Comparison of ENCODE assay signal across 23 cellular contexts in the genomic region with DNA sequence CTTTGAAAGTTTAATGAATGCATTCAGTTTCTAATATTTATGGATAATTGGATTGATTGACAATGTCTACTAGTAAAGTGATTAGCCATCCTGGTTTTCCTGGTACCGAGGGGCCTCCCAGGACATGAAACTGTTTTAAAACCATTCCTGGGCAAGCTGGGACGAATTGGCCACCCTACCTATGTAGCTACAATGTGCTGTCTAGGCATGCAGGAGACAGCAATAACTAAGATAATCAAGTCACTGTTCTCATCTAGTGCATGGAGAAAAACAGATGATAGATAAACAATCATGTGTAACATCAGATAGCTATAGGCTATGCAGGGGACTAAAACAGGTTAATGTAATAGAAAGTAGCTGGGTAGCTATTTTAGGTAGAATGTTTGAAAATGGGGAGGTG.
A peak's percentile ranks its signal among the peaks of the same experiment; 100 is the strongest.
DNase-seq lines count a peak whose midpoint lies in the region; ATAC-seq, FAIRE-seq and TF ChIP-seq lines count a peak whose summit lies in the region.
"Had no signal": no experiment of that assay in that cellular context is flagged by ENCODE, and none has a peak within 500 bp of the region (broad histone marks: within the 10 kb centered on the region; RNA-seq: fewer than 3 reads in every experiment).

No MANE protein-coding gene starts in this region.

- H3K27me3 ChIP-seq in mammary epithelial cell (ENCODE audit: insufficient read depth, low read length) (no peaks in the 10 kb centered on the region), bronchial epithelial cell (ENCODE audit: control insufficient read depth, insufficient read depth, low read length) (no peaks in the 10 kb centered on the region), foreskin keratinocyte (no peaks in the 10 kb centered on the region), brain microvascular endothelial cell (replicated peaks) (no peaks in the 10 kb centered on the region), lower lobe of right lung (ENCODE audit: low read depth) (peaks cover 18% of the 10 kb centered on the region)
- H3K27me3 ChIP-seq: BE2C; BLaER1 treated with 17β-estradiol and CSF1 and Interleukin-3, amounts not matched to agents 10 nM and 100 nM had no signal

- BruUV-seq in mammary epithelial cell (replicated peaks; lab: Mats Ljungman, UMichigan) (no TSS peak), MCF 10A (replicated peaks; lab: Mats Ljungman, UMichigan) (no TSS peak)

- peak; percentile 57 for ATAC-seq in foreskin keratinocyte
- no peak for ATAC-seq in lower lobe of right lung

- dilution Hi-C loops in mammary epithelial cell (cut with HindIII; ENCODE audit: low sequenced_read_pairs) = no loop called here

- H3K27ac ChIP-seq in mammary epithelial cell (ENCODE audit: insufficient read depth, low read depth, low read length) (peak overlapping the region; percentile 12), foreskin keratinocyte (peak overlapping the region; percentile 68), brain microvascular endothelial cell (no peak overlapping the region), lower lobe of right lung (no peak overlapping the region)
- H3K27ac ChIP-seq: 22Rv1; BLaER1 treated with 17β-estradiol and CSF1 and Interleukin-3, amounts not matched to agents 10 nM and 100 nM; GM23248 had no signal

- H3K4me3 Mint-ChIP-seq in MCF 10A (ENCODE audit: unreplicated experiment) = no peak overlapping the region
- H3K4me3 Mint-ChIP-seq: CD14-positive monocyte; CD4-positive, alpha-beta T cell; CD8-positive, alpha-beta memory T cell had no signal

- H3K4me3 ChIP-seq in mammary epithelial cell (replicated peaks in 1 of 3; ENCODE audit: insufficient read depth in 1 of 3, low read depth in 2 of 3, low read length in 3 of 3) = no peak overlapping the region
- no peak overlapping the region for H3K4me3 ChIP-seq in bronchial epithelial cell (ENCODE audit: low read depth, low read length)
- H3K4me3 ChIP-seq in brain microvascular endothelial cell (ENCODE audit: low read depth, low read length) = no peak overlapping the region
- H3K4me3 ChIP-seq in lower lobe of right lung = no peak overlapping the region
- H3K4me3 ChIP-seq: BLaER1 treated with 17β-estradiol and CSF1 and Interleukin-3, amounts not matched to agents 10 nM and 100 nM; GM23248 had no signal

- in situ Hi-C loops in mammary epithelial cell (cut with MboI; ENCODE audit: low sequenced_read_pairs in 2 of 2) (loop anchor here in 1 of 2 donors (10.0 kb wide), 1 partner anchor 122 kb away; no protein-coding TSS in a partner anchor), brain microvascular endothelial cell (cut with HindIII; ENCODE audit: low pct_ligation_motif_present, low sequenced_read_pairs) (no loop called here)

- H3K27me3 Mint-ChIP-seq in MCF 10A (ENCODE audit: insufficient read depth, unreplicated experiment) = peaks cover 8% of the 10 kb centered on the region

- DNase-seq in mammary epithelial cell = peak; percentile 67
- no peak for DNase-seq in MCF 10A (ENCODE audit: unreplicated experiment)
- peak; percentile 78 for DNase-seq in bronchial epithelial cell (ENCODE audit: low read depth)
- DNase-seq in foreskin keratinocyte = peak; percentile 73 to 84
- DNase-seq in brain microvascular endothelial cell = no peak
- DNase-seq in OCI-M1 (lab: John Stamatoyannopoulos, UW) = no peak
- DNase-seq in D341Med (ENCODE audit: low spot score) = no peak
- DNase-seq in lower lobe of right lung = no peak
- DNase-seq: BE2C; CD4-positive, alpha-beta T cell; CD8-positive, alpha-beta memory T cell; DMS53; DMS79 treated with DMSO at 0.1 percent for 48 hours; GF-D8; GM23248; H7; HCEC 1CT had no signal

- H4K20me1 ChIP-seq in mammary epithelial cell (ENCODE audit: insufficient read depth, low read length) = no peaks in the 10 kb centered on the region
- H4K20me1 ChIP-seq: BLaER1 treated with 17β-estradiol and CSF1 and Interleukin-3, amounts not matched to agents 10 nM and 100 nM had no signal

- no peak overlapping the region for H3K9ac ChIP-seq in mammary epithelial cell (ENCODE audit: insufficient read depth, low read length)
- H3K9ac ChIP-seq: BLaER1 treated with 17β-estradiol and CSF1 and Interleukin-3, amounts not matched to agents 10 nM and 100 nM; GM23248 had no signal

- H3K9me3 ChIP-seq in mammary epithelial cell (replicated peaks; ENCODE audit: insufficient read depth, low read length) = no peaks in the 10 kb centered on the region
- H3K9me3 ChIP-seq in lower lobe of right lung = no peaks in the 10 kb centered on the region
- H3K9me3 ChIP-seq: BE2C had no signal

- H3K4me1 Mint-ChIP-seq in MCF 10A (ENCODE audit: insufficient read depth, unreplicated experiment) = no peaks in the 10 kb centered on the region

- H3K27ac Mint-ChIP-seq in MCF 10A (ENCODE audit: low read depth, unreplicated experiment) = no peak overlapping the region
- H3K27ac Mint-ChIP-seq: CD14-positive monocyte; CD4-positive, alpha-beta T cell; CD8-positive, alpha-beta memory T cell had no signal

- H3K36me3 ChIP-seq in mammary epithelial cell (ENCODE audit: insufficient read depth, low read length) = no peaks in the 10 kb centered on the region
- no peaks in the 10 kb centered on the region for H3K36me3 ChIP-seq in bronchial epithelial cell (ENCODE audit: control insufficient read depth, insufficient read depth, low read length)
- no peaks in the 10 kb centered on the region for H3K36me3 ChIP-seq in brain microvascular endothelial cell (replicated peaks)
- no peaks in the 10 kb centered on the region for H3K36me3 ChIP-seq in lower lobe of right lung
- H3K36me3 ChIP-seq: BE2C; BLaER1 treated with 17β-estradiol and CSF1 and Interleukin-3, amounts not matched to agents 10 nM and 100 nM had no signal

- FAIRE-seq in bronchial epithelial cell (lab: Jason Lieb, UNC) = no peak
- FAIRE-seq: A204.1, GM19239, H1 had no signal

- no peaks in the 10 kb centered on the region for H3K79me2 ChIP-seq in mammary epithelial cell (ENCODE audit: insufficient read depth, low read length)

- CTCF ChIA-PET in mammary epithelial cell (lab: Charles Lee; ENCODE audit: low non-redundant PET) (no interaction called here), MCF 10A (lab: Yijun Ruan, JAX) (interaction anchor here (0.7 to 2.0 kb wide), 6 partner anchors 9 to 129 kb away, joined by 3 to 8 read pairs (median 3); no protein-coding TSS in a partner anchor)

- TF ChIP-seq CTCF in mammary epithelial cell (conservative IDR thresholded peaks at IDR 0.05 in 1 of 2, IDR thresholded peaks at IDR 0.05 in 1 of 2; ENCODE audit: extremely low read depth in 1 of 2, insufficient read depth in 1 of 2, low read depth in 1 of 2, low read length in 2 of 2) (no peak), MCF 10A (IDR thresholded peaks at IDR 0.05; ENCODE audit: unreplicated experiment) (no peak), bronchial epithelial cell (IDR thresholded peaks at IDR 0.05; ENCODE audit: insufficient read depth, low read length, severe bottlenecking) (no peak), foreskin keratinocyte (conservative IDR thresholded peaks at IDR 0.05) (no peak), brain microvascular endothelial cell (IDR thresholded peaks at IDR 0.05; ENCODE audit: low read depth, low read length, missing control alignments) (no peak), lower lobe of right lung (IDR thresholded peaks at IDR 0.05) (no peak)

- peak overlapping the region; percentile 37 for H3K4me2 ChIP-seq in mammary epithelial cell (ENCODE audit: insufficient read depth, low read depth, low read length)
- H3K4me2 ChIP-seq: BLaER1 treated with 17β-estradiol and CSF1 and Interleukin-3, amounts not matched to agents 10 nM and 100 nM had no signal

- H3K4me1 ChIP-seq in mammary epithelial cell (ENCODE audit: insufficient read depth, low read length) (peaks cover 14% of the 10 kb centered on the region), foreskin keratinocyte (peaks cover 22% of the 10 kb centered on the region), lower lobe of right lung (no peaks in the 10 kb centered on the region)
- H3K4me1 ChIP-seq: BE2C; BLaER1 treated with 17β-estradiol and CSF1 and Interleukin-3, amounts not matched to agents 10 nM and 100 nM had no signal

- intact Hi-C loops in mammary epithelial cell (cut with micrococcal nuclease) = loop anchor here (5.0 kb wide), 1 partner anchor 125 kb away; no protein-coding TSS in a partner anchor
- intact Hi-C loops in MCF 10A (cut with micrococcal nuclease) = no loop called here
- intact Hi-C loops in lower lobe of right lung (cut with DNase I) = no loop called here

- 8% methylated on average over 2 of the region's 2 CpGs for WGBS in mammary epithelial cell (ENCODE audit: low coverage, missing lambda C conversion rate)

- no peaks in the 10 kb centered on the region for H3K9me3 Mint-ChIP-seq in MCF 10A (ENCODE audit: unreplicated experiment)
- H3K9me3 Mint-ChIP-seq: CD4-positive, alpha-beta T cell; CD8-positive, alpha-beta memory T cell had no signal

- POLR2A ChIA-PET in MCF 10A (lab: Yijun Ruan, JAX) = no interaction called here

- H3K36me3 Mint-ChIP-seq in MCF 10A (ENCODE audit: insufficient read depth, unreplicated experiment) = no peaks in the 10 kb centered on the region
- H3K36me3 Mint-ChIP-seq: CD14-positive monocyte; CD8-positive, alpha-beta memory T cell had no signal

- H2AFZ ChIP-seq in mammary epithelial cell (ENCODE audit: low read depth, low read length) = no peak overlapping the region
- H2AFZ ChIP-seq: GM23248 had no signal

Comparison
In these comparisons a context has a peak if more than half of its experiments do, and no peak if none do; other contexts are left out.
1. DNase-seq: peak in mammary epithelial cell (single experiment), bronchial epithelial cell (single experiment) and foreskin keratinocyte (2 of 2); none in MCF 10A (single experiment), brain microvascular endothelial cell (single experiment), OCI-M1 (single experiment), D341Med (single experiment) and lower lobe of right lung (single experiment).
2. H3K27ac ChIP-seq: peak in mammary epithelial cell (single experiment) and foreskin keratinocyte (single experiment); none in brain microvascular endothelial cell (single experiment) and lower lobe of right lung (single experiment).